Comparison of ENCODE assay signal across 19 cellular contexts in the genomic region with DNA sequence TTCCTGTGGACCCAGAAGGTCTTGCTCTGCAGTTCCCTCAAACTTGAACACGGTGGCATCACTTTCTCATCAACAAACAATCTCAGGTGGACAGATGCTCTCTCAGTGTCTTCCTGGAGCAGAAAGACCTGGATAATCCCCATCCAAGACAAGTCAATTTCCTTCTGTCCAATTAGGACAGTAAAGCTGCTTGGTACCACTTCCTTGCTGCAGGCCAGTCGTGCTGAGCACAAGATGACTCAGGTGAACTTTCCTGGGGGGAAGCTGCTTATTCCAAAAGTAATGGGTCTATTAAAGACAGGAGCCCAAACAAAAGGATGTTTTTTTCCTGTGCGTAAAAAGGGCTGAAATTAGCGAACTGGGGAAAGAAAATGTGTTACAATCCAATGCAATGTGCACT.
DNase-seq lines count a peak whose midpoint lies in the region; ATAC-seq, FAIRE-seq and TF ChIP-seq lines count a peak whose summit lies in the region.
"Had no signal": no experiment of that assay in that cellular context is flagged by ENCODE, and none has a peak within 500 bp of the region (broad histone marks: within the 10 kb centered on the region; RNA-seq: fewer than 3 reads in every experiment).

No MANE protein-coding gene starts in this region.

- TF ChIP-seq POLR2A in right lobe of liver (IDR thresholded peaks at IDR 0.05): no peak

- H3K36me3 Mint-ChIP-seq in activated CD8-positive, alpha-beta T cell treated with anti-CD3 and anti-CD28 coated beads for 36 hours (ENCODE audit: low read depth): peaks cover 28% of the 10 kb centered on the region
- H3K36me3 Mint-ChIP-seq in activated CD8-positive, alpha-beta T cell treated with anti-CD3 and anti-CD28 coated beads, Interleukin-2, amount 10 ng/mL, durations not matched to agents 7 days and 5 days (ENCODE audit: low read depth): peaks cover 22% of the 10 kb centered on the region
- peaks cover 68% of the 10 kb centered on the region for H3K36me3 Mint-ChIP-seq in CD4-positive, alpha-beta T cell (ENCODE audit: low read depth)
- peaks cover 4 to 40% of the 10 kb centered on the region in 2 donors for H3K36me3 Mint-ChIP-seq in activated naive CD4-positive, alpha-beta T cell treated with anti-CD3 and anti-CD28 coated beads, Interleukin-2, amount 50 U/mL, for 72 hours

- H3K9me3 Mint-ChIP-seq in activated CD8-positive, alpha-beta T cell treated with anti-CD3 and anti-CD28 coated beads for 36 hours: no peaks in the 10 kb centered on the region
- no peaks in the 10 kb centered on the region for H3K9me3 Mint-ChIP-seq in activated CD8-positive, alpha-beta T cell treated with anti-CD3 and anti-CD28 coated beads, Interleukin-2, amount 10 ng/mL, durations not matched to agents 7 days and 5 days (ENCODE audit: insufficient read depth)
- H3K9me3 Mint-ChIP-seq in CD4-positive, alpha-beta T cell: no peaks in the 10 kb centered on the region
- H3K9me3 Mint-ChIP-seq in activated naive CD4-positive, alpha-beta T cell treated with anti-CD3 and anti-CD28 coated beads, Interleukin-2, amount 50 U/mL, for 72 hours: peaks cover 2 to 6% of the 10 kb centered on the region in 2 donors
- H3K9me3 Mint-ChIP-seq: HFFc6 had no signal

- H2AFZ ChIP-seq in keratinocyte (ENCODE audit: control insufficient read depth, low read length): no peak overlapping the region

- intact Hi-C loops in activated CD8-positive, alpha-beta T cell treated with anti-CD3 and anti-CD28 coated beads for 36 hours (cut with micrococcal nuclease): no loop called here
- intact Hi-C loops in CD4-positive, alpha-beta T cell (cut with DNase I, micrococcal nuclease): no loop called here
- intact Hi-C loops in right lobe of liver (cut with DNase I): no loop called here

- DNase-seq in activated CD8-positive, alpha-beta T cell treated with anti-CD3 and anti-CD28 coated beads for 36 hours: no peak
- no peak for DNase-seq in activated CD8-positive, alpha-beta T cell treated with anti-CD3 and anti-CD28 coated beads, Interleukin-2, amount 10 ng/mL, durations not matched to agents 7 days and 5 days
- no peak for DNase-seq in CD4-positive, alpha-beta T cell
- no peak for DNase-seq in activated naive CD4-positive, alpha-beta T cell treated with anti-CD3 and anti-CD28 coated beads, Interleukin-2, amount 50 U/mL, for 72 hours (ENCODE audit: low spot score in 2 of 2)
- DNase-seq in keratinocyte (ENCODE audit: low read depth, low spot score): no peak
- no peak for DNase-seq in right lobe of liver
- no peak for DNase-seq in stimulated activated naive CD4-positive, alpha-beta T cell (lab: John Stamatoyannopoulos, UW)
- DNase-seq: 8988T, DMS153, HFFc6, MV-4-11, NCI-H1417, NCI-H187 treated with DMSO at 0.1 percent for 48 hours, NCI-H446, NCI-H69, OCI-M1, RPMI8226 had no signal

- H3K9me1 ChIP-seq in keratinocyte (ENCODE audit: control insufficient read depth, extremely low read depth, insufficient read depth, low read length): peaks cover 3% of the 10 kb centered on the region

- dilution Hi-C loops in keratinocyte (cut with MboI; ENCODE audit: extremely low pct_ligation_motif_present, low sequenced_read_pairs): no loop called here

- no peak overlapping the region for H3K9ac ChIP-seq in keratinocyte (ENCODE audit: control insufficient read depth, extremely low read depth, insufficient read depth, low read length)

- peak overlapping the region; percentile 73 for H3K4me3 Mint-ChIP-seq in activated CD8-positive, alpha-beta T cell treated with anti-CD3 and anti-CD28 coated beads for 36 hours
- H3K4me3 Mint-ChIP-seq in activated CD8-positive, alpha-beta T cell treated with anti-CD3 and anti-CD28 coated beads, Interleukin-2, amount 10 ng/mL, durations not matched to agents 7 days and 5 days: no peak overlapping the region
- peak overlapping the region; percentile 60 for H3K4me3 Mint-ChIP-seq in CD4-positive, alpha-beta T cell
- H3K4me3 Mint-ChIP-seq: HFFc6 had no signal

- peak overlapping the region; percentile 91 for H3K27ac Mint-ChIP-seq in activated CD8-positive, alpha-beta T cell treated with anti-CD3 and anti-CD28 coated beads for 36 hours
- no peak overlapping the region for H3K27ac Mint-ChIP-seq in activated CD8-positive, alpha-beta T cell treated with anti-CD3 and anti-CD28 coated beads, Interleukin-2, amount 10 ng/mL, durations not matched to agents 7 days and 5 days
- H3K27ac Mint-ChIP-seq in CD4-positive, alpha-beta T cell: peak overlapping the region; percentile 96
- H3K27ac Mint-ChIP-seq in activated naive CD4-positive, alpha-beta T cell treated with anti-CD3 and anti-CD28 coated beads, Interleukin-2, amount 50 U/mL, for 72 hours: peak overlapping the region; percentile 48 to 91
- H3K27ac Mint-ChIP-seq: HFFc6 had no signal

- H3K4me3 ChIP-seq in keratinocyte (ENCODE audit: control insufficient read depth in 2 of 3, extremely low read depth in 1 of 3, insufficient read depth in 2 of 3, low read depth in 1 of 3, low read length in 3 of 3) (no peak overlapping the region), right lobe of liver (no peak overlapping the region)
- H3K4me3 ChIP-seq: K562 had no signal

- peak; percentile 62 for FAIRE-seq in keratinocyte (lab: Jason Lieb, UNC)
- FAIRE-seq: K562 had no signal

- CTCF ChIA-PET in activated CD8-positive, alpha-beta T cell treated with anti-CD3 and anti-CD28 coated beads for 36 hours (lab: Charles Lee): interaction anchor here (1.1 to 4.8 kb wide), 4 partner anchors 10 to 40 kb away, joined by 3 to 25 read pairs (median 12); no protein-coding TSS in a partner anchor
- CTCF ChIA-PET in activated CD8-positive, alpha-beta T cell treated with anti-CD3 and anti-CD28 coated beads, Interleukin-2, amount 10 ng/mL, durations not matched to agents 7 days and 5 days (lab: Charles Lee): interaction anchor here (1.0 to 8.2 kb wide), 4 partner anchors 12 to 208 kb away, joined by 3 to 72 read pairs (median 4); no protein-coding TSS in a partner anchor
- CTCF ChIA-PET in CD4-positive, alpha-beta T cell (lab: Charles Lee): no interaction called here

- peaks cover 8% of the 10 kb centered on the region for H3K79me2 ChIP-seq in keratinocyte (ENCODE audit: control insufficient read depth, insufficient read depth, low read length)

- 61% methylated on average over 3 of the region's 4 CpGs for WGBS in right lobe of liver (ENCODE audit: insufficient coverage, low coverage, low lambda C conversion rate, missing lambda C conversion rate)

- no peaks in the 10 kb centered on the region for H3K9me3 ChIP-seq in CD4-positive, alpha-beta T cell (ENCODE audit: control insufficient read depth, low read length)
- no peaks in the 10 kb centered on the region for H3K9me3 ChIP-seq in keratinocyte (ENCODE audit: control insufficient read depth, low read depth, low read length)
- H3K9me3 ChIP-seq in right lobe of liver: no peaks in the 10 kb centered on the region

- peak overlapping the region; percentile 2 for H3K4me2 ChIP-seq in keratinocyte (ENCODE audit: control insufficient read depth, extremely low read depth, insufficient read depth, low read depth, low read length)

- no peaks in the 10 kb centered on the region for H3K27me3 Mint-ChIP-seq in activated CD8-positive, alpha-beta T cell treated with anti-CD3 and anti-CD28 coated beads for 36 hours
- no peaks in the 10 kb centered on the region for H3K27me3 Mint-ChIP-seq in activated CD8-positive, alpha-beta T cell treated with anti-CD3 and anti-CD28 coated beads, Interleukin-2, amount 10 ng/mL, durations not matched to agents 7 days and 5 days (ENCODE audit: low read depth)
- no peaks in the 10 kb centered on the region for H3K27me3 Mint-ChIP-seq in CD4-positive, alpha-beta T cell

- H3K36me3 ChIP-seq in keratinocyte (ENCODE audit: control insufficient read depth in 2 of 2, extremely low read depth in 1 of 2, insufficient read depth in 2 of 2, low read length in 2 of 2) (peaks cover 0 to 1% of the 10 kb centered on the region in 2 experiments), right lobe of liver (peaks cover 0 to 4% (median 0%) of the 10 kb centered on the region in 4 donors)

- peaks cover 89% of the 10 kb centered on the region for H3K4me1 Mint-ChIP-seq in activated CD8-positive, alpha-beta T cell treated with anti-CD3 and anti-CD28 coated beads for 36 hours (ENCODE audit: low read depth)
- peaks cover 82% of the 10 kb centered on the region for H3K4me1 Mint-ChIP-seq in activated CD8-positive, alpha-beta T cell treated with anti-CD3 and anti-CD28 coated beads, Interleukin-2, amount 10 ng/mL, durations not matched to agents 7 days and 5 days (ENCODE audit: low read depth)
- H3K4me1 Mint-ChIP-seq in CD4-positive, alpha-beta T cell (ENCODE audit: low read depth): peaks cover 93% of the 10 kb centered on the region

- H3K4me1 ChIP-seq in keratinocyte (ENCODE audit: control insufficient read depth, extremely low read depth, insufficient read depth, low read length) (peaks cover 16% of the 10 kb centered on the region), right lobe of liver (peaks cover 0 to 21% (median 4%) of the 10 kb centered on the region in 4 donors)

- TF ChIP-seq CTCF in activated CD8-positive, alpha-beta T cell treated with anti-CD3 and anti-CD28 coated beads for 36 hours (IDR thresholded peaks at IDR 0.05): no peak
- TF ChIP-seq CTCF in CD4-positive, alpha-beta T cell (IDR thresholded peaks at IDR 0.05): no peak
- TF ChIP-seq CTCF in keratinocyte (optimal IDR thresholded peaks at IDR 0.05 in 1 of 3, IDR thresholded peaks at IDR 0.05 in 1 of 3, conservative IDR thresholded peaks at IDR 0.05 in 1 of 3; ENCODE audit: extremely low read depth in 1 of 3, insufficient read depth in 2 of 3, low read length in 3 of 3): no peak
- TF ChIP-seq CTCF in right lobe of liver (IDR thresholded peaks at IDR 0.05): no peak

- H4K20me1 ChIP-seq in keratinocyte (ENCODE audit: control insufficient read depth, extremely low read depth, insufficient read depth, low read length): no peaks in the 10 kb centered on the region

- POLR2A ChIA-PET in activated CD8-positive, alpha-beta T cell treated with anti-CD3 and anti-CD28 coated beads for 36 hours (lab: Charles Lee): interaction anchor here (10.4 kb wide), 1 partner anchor 10 kb away, joined by 138 read pairs; no protein-coding TSS in a partner anchor
- POLR2A ChIA-PET in activated CD8-positive, alpha-beta T cell treated with anti-CD3 and anti-CD28 coated beads, Interleukin-2, amount 10 ng/mL, durations not matched to agents 7 days and 5 days (lab: Charles Lee): no interaction called here
- POLR2A ChIA-PET in CD4-positive, alpha-beta T cell (lab: Charles Lee): interaction anchor here (5.5 to 16.7 kb wide), 2 partner anchors 13 to 30 kb away, joined by 53 to 475 read pairs; no protein-coding TSS in a partner anchor

- peak overlapping the region; percentile 26 for H3K27ac ChIP-seq in CD4-positive, alpha-beta T cell (ENCODE audit: low read depth, low read length)
- H3K27ac ChIP-seq in keratinocyte (ENCODE audit: control insufficient read depth, insufficient read depth, low read length) (no peak overlapping the region), right lobe of liver (no peak overlapping the region)

- no peaks in the 10 kb centered on the region for H3K27me3 ChIP-seq in CD4-positive, alpha-beta T cell (ENCODE audit: control insufficient read depth, insufficient read depth, low read length)
- H3K27me3 ChIP-seq in keratinocyte (ENCODE audit: control insufficient read depth, extremely low read depth, insufficient read depth, low read length) (no peaks in the 10 kb centered on the region), right lobe of liver (no peaks in the 10 kb centered on the region)

- no peak for ATAC-seq in activated CD8-positive, alpha-beta T cell treated with anti-CD3 and anti-CD28 coated beads for 36 hours
- no peak for ATAC-seq in activated CD8-positive, alpha-beta T cell treated with anti-CD3 and anti-CD28 coated beads, Interleukin-2, amount 10 ng/mL, durations not matched to agents 7 days and 5 days
- ATAC-seq in CD4-positive, alpha-beta T cell (ENCODE audit: poor library complexity): no peak
- no peak for ATAC-seq in activated naive CD4-positive, alpha-beta T cell treated with anti-CD3 and anti-CD28 coated beads, Interleukin-2, amount 50 U/mL, for 72 hours
- ATAC-seq in GM21576 (IDR thresholded peaks at IDR 0.05; ENCODE audit: unreplicated experiment) (no peak), right lobe of liver (no peak)
- ATAC-seq: K562 had no signal
